ENCODE assay signal across 1 cellular context in the genomic region with DNA sequence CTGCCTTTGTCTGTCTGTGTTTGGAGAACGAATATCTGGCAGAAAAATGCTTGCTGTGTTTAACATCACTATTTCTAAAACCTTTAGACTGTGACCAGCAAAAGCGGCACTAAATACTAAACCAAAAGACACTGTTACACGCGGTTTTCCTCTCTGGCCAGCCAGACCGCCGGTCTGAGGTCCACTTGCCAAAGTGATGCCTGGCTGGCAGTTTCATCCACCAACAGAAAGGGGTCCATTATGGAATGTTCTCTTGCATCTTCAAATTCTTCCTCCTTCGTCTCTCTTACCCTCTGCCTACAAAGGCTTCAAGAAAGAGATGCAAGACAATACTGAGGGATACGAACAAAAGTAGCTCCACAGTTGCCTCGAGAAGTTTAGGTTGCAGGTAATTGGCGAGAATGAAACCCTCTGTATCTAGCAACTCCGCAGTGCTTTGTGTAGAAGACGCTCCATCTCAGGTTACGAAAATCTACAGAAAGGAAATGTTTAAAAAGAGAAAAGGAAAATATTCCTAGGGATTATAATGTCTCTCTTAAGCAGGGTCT.
TF ChIP-seq lines count a peak whose summit lies in the region.

No MANE protein-coding gene starts in this region.

TF ChIP-seq in HepG2, 621 proteins besides CTCF, POLR2A, EP300 and RAD21 (continued from another document):
- TF ChIP-seq, protein P1, sequence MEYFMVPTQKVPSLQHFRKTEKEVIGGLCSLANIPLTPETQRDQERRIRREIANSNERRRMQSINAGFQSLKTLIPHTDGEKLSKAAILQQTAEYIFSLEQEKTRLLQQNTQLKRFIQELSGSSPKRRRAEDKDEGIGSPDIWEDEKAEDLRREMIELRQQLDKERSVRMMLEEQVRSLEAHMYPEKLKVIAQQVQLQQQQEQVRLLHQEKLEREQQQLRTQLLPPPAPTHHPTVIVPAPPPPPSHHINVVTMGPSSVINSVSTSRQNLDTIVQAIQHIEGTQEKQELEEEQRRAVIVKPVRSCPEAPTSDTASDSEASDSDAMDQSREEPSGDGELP (IDR thresholded peaks at IDR 0.05; ENCODE audit: borderline replicate concordance, low read depth), result no peak
- TF ChIP-seq, protein P2, sequence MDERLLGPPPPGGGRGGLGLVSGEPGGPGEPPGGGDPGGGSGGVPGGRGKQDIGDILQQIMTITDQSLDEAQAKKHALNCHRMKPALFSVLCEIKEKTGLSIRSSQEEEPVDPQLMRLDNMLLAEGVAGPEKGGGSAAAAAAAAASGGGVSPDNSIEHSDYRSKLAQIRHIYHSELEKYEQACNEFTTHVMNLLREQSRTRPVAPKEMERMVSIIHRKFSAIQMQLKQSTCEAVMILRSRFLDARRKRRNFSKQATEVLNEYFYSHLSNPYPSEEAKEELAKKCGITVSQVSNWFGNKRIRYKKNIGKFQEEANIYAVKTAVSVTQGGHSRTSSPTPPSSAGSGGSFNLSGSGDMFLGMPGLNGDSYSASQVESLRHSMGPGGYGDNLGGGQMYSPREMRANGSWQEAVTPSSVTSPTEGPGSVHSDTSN (CRISPR knock-in tag; IDR thresholded peaks at IDR 0.05), result no peak
